Comparison of ENCODE assay signal across 9 cellular contexts in genomic region chr12:41277019-41277770, GRCh38.
DNase-seq lines count a peak whose midpoint lies in the region; ATAC-seq and TF ChIP-seq lines count a peak whose summit lies in the region.
"Had no signal": no experiment of that assay in that cellular context is flagged by ENCODE, and none has a peak within 500 bp of the region (broad histone marks: within the 10 kb centered on the region; RNA-seq: fewer than 3 reads in every experiment).

No MANE protein-coding gene starts in this region.

- peak overlapping the region; percentile 9 for H3K4me3 Mint-ChIP-seq in type B pancreatic cell
- H3K4me3 Mint-ChIP-seq: stimulated activated naive CD8-positive, alpha-beta T cell treated with anti-CD3 and anti-CD28 coated beads, Interleukin-15, Interleukin-2, amounts not matched to agents 100 ng/mL and 50 ng/mL, for 24 hours had no signal

- peaks cover 8% of the 10 kb centered on the region for H3K27me3 Mint-ChIP-seq in type B pancreatic cell
- H3K27me3 Mint-ChIP-seq: stimulated activated naive CD8-positive, alpha-beta T cell treated with anti-CD3 and anti-CD28 coated beads, Interleukin-15, Interleukin-2, amounts not matched to agents 100 ng/mL and 50 ng/mL, for 24 hours had no signal

- DNase-seq in NCI-H345 (lab: John Stamatoyannopoulos, UW), result peak; percentile 22
- DNase-seq in NCI-H345 treated with DMSO at 0.1 percent for 48 hours (lab: John Stamatoyannopoulos, UW; ENCODE audit: unreplicated experiment), result no peak
- peak; percentile 48 for DNase-seq in NCI-H2029 (lab: John Stamatoyannopoulos, UW)
- DNase-seq in inferior parietal cortex (ENCODE audit: extremely low spot score), result peak; percentile 74
- DNase-seq in type B pancreatic cell (ENCODE audit: extremely low spot score, unreplicated experiment), result no peak
- DNase-seq in GM19240 (ENCODE audit: insufficient read length, low spot score), result no peak

- H3K4me1 Mint-ChIP-seq in type B pancreatic cell (ENCODE audit: unreplicated experiment), result peaks cover 11% of the 10 kb centered on the region

- TF ChIP-seq CTCF in type B pancreatic cell (conservative IDR thresholded peaks at IDR 0.05), result peak; percentile 91

- H3K27ac ChIP-seq in angular gyrus (ENCODE audit: low read depth, low read length), result peak overlapping the region; percentile 51

- H3K36me3 Mint-ChIP-seq in type B pancreatic cell, result no peaks in the 10 kb centered on the region

- H3K27ac Mint-ChIP-seq in type B pancreatic cell, result no peak overlapping the region
- H3K27ac Mint-ChIP-seq: stimulated activated naive CD8-positive, alpha-beta T cell treated with anti-CD3 and anti-CD28 coated beads, Interleukin-15, Interleukin-2, amounts not matched to agents 100 ng/mL and 50 ng/mL, for 24 hours had no signal

- ATAC-seq in GM21786 (IDR thresholded peaks at IDR 0.05; ENCODE audit: unreplicated experiment), result peak; percentile 56

- H3K9me3 Mint-ChIP-seq in type B pancreatic cell, result no peaks in the 10 kb centered on the region
- H3K9me3 Mint-ChIP-seq: stimulated activated naive CD8-positive, alpha-beta T cell treated with anti-CD3 and anti-CD28 coated beads, Interleukin-15, Interleukin-2, amounts not matched to agents 100 ng/mL and 50 ng/mL, for 24 hours had no signal

Comparison
In these comparisons a context has a peak if more than half of its experiments do, and no peak if none do; other contexts are left out.
1. DNase-seq: peak in NCI-H345 (single experiment), NCI-H2029 (single experiment) and inferior parietal cortex (single experiment); none in NCI-H345 treated with DMSO at 0.1 percent for 48 hours (single experiment), type B pancreatic cell (single experiment) and GM19240 (single experiment).